ENCODE assay signal across 11 cellular contexts in genomic region chr11:8807544-8808225, GRCh38.
DNase-seq lines count a peak whose midpoint lies in the region; ATAC-seq and TF ChIP-seq lines count a peak whose summit lies in the region.
"Had no signal": no experiment of that assay in that cellular context is flagged by ENCODE, and none has a peak within 500 bp of the region (broad histone marks: within the 10 kb centered on the region; RNA-seq: fewer than 3 reads in every experiment).

No MANE protein-coding gene starts in this region.

- peaks cover 5% of the 10 kb centered on the region for H3K4me1 Mint-ChIP-seq in activated CD8-positive, alpha-beta T cell treated with anti-CD3 and anti-CD28 coated beads for 36 hours (ENCODE audit: low read depth)

- H3K4me1 ChIP-seq in mucosa of rectum (ENCODE audit: control insufficient read depth in 2 of 2, insufficient read depth in 2 of 2, low read length in 2 of 2), result peaks cover 24 to 38% of the 10 kb centered on the region in 2 donors
- H3K4me1 ChIP-seq in transverse colon, result peaks cover 5 to 61% (median 43%) of the 10 kb centered on the region in 4 donors

- POLR2A ChIA-PET in activated CD8-positive, alpha-beta T cell treated with anti-CD3 and anti-CD28 coated beads for 36 hours (lab: Charles Lee), result no interaction called here

- no peak overlapping the region for H3K27ac Mint-ChIP-seq in activated CD8-positive, alpha-beta T cell treated with anti-CD3 and anti-CD28 coated beads for 36 hours
- H3K27ac Mint-ChIP-seq: memory B cell had no signal

- intact Hi-C loops in transverse colon (cut with DNase I; ENCODE audit: low total_unique reads), result no loop called here
- intact Hi-C loops in activated CD8-positive, alpha-beta T cell treated with anti-CD3 and anti-CD28 coated beads for 36 hours (cut with micrococcal nuclease), result no loop called here

- 41 to 48% methylated on average over 10 of the region's 10 CpGs for WGBS in transverse colon (ENCODE audit: low coverage in 1 of 2), 2 donors

- no peaks in the 10 kb centered on the region for H3K27me3 ChIP-seq in mucosa of rectum (ENCODE audit: control insufficient read depth in 2 of 2, insufficient read depth in 2 of 2, low read length in 2 of 2)
- no peaks in the 10 kb centered on the region for H3K27me3 ChIP-seq in transverse colon

- in situ Hi-C loops in transverse colon (cut with MboI; ENCODE audit: low pct_ligation_motif_present in 1 of 4, low pct_unique_long_range_greater_than_20kb in 1 of 4, low sequenced_read_pairs in 3 of 4) (no loop called here), KBM-7 (cut with MboI; ENCODE audit: low pct_unique_long_range_greater_than_20kb, low sequenced_read_pairs) (no loop called here)

- H3K9me3 Mint-ChIP-seq in activated CD8-positive, alpha-beta T cell treated with anti-CD3 and anti-CD28 coated beads for 36 hours, result no peaks in the 10 kb centered on the region
- H3K9me3 Mint-ChIP-seq: memory B cell had no signal

- H3K9me3 ChIP-seq in mucosa of rectum (ENCODE audit: control insufficient read depth in 2 of 2, low read length in 2 of 2), result no peaks in the 10 kb centered on the region
- H3K9me3 ChIP-seq in transverse colon, result no peaks in the 10 kb centered on the region

- peak; percentile 94 for DNase-seq in NCI-H226
- DNase-seq in epithelial cell of esophagus (ENCODE audit: low read depth), result peak; percentile 78
- DNase-seq in transverse colon, result peak; percentile 61
- no peak for DNase-seq in NCI-H1930 (lab: John Stamatoyannopoulos, UW)
- no peak for DNase-seq in activated CD8-positive, alpha-beta T cell treated with anti-CD3 and anti-CD28 coated beads for 36 hours
- DNase-seq in KBM-7, result no peak
- DNase-seq: NCI-H1417, T-helper 9 cell had no signal

- no peak for ATAC-seq in HG03354 (IDR thresholded peaks at IDR 0.05; ENCODE audit: poor library complexity, severe bottlenecking, unreplicated experiment)
- no peak for ATAC-seq in activated CD8-positive, alpha-beta T cell treated with anti-CD3 and anti-CD28 coated beads for 36 hours

- no peak for TF ChIP-seq CTCF in epithelial cell of esophagus (IDR thresholded peaks at IDR 0.05; ENCODE audit: insufficient read depth, low read depth, low read length, missing control alignments)
- no peak for TF ChIP-seq CTCF in transverse colon (IDR thresholded peaks at IDR 0.05)
- TF ChIP-seq CTCF in activated CD8-positive, alpha-beta T cell treated with anti-CD3 and anti-CD28 coated beads for 36 hours (IDR thresholded peaks at IDR 0.05), result no peak

- no peaks in the 10 kb centered on the region for H3K36me3 ChIP-seq in mucosa of rectum (ENCODE audit: control insufficient read depth in 2 of 2, insufficient read depth in 2 of 2, low read length in 2 of 2)
- H3K36me3 ChIP-seq in transverse colon, result no peaks in the 10 kb centered on the region

- CTCF ChIA-PET in activated CD8-positive, alpha-beta T cell treated with anti-CD3 and anti-CD28 coated beads for 36 hours (lab: Charles Lee), result no interaction called here

- H3K27me3 Mint-ChIP-seq in activated CD8-positive, alpha-beta T cell treated with anti-CD3 and anti-CD28 coated beads for 36 hours, result peaks cover 15% of the 10 kb centered on the region

- TF ChIP-seq EP300 in transverse colon (IDR thresholded peaks at IDR 0.05; ENCODE audit: low read depth), result no peak

- peak overlapping the region; percentile 56 to 95 for H3K9ac ChIP-seq in mucosa of rectum (ENCODE audit: low read depth in 1 of 2, low read length in 2 of 2)

- H3K36me3 Mint-ChIP-seq in activated CD8-positive, alpha-beta T cell treated with anti-CD3 and anti-CD28 coated beads for 36 hours (ENCODE audit: low read depth), result no peaks in the 10 kb centered on the region
- H3K36me3 Mint-ChIP-seq: memory B cell had no signal

- no peak overlapping the region for H3K4me3 Mint-ChIP-seq in activated CD8-positive, alpha-beta T cell treated with anti-CD3 and anti-CD28 coated beads for 36 hours
- H3K4me3 Mint-ChIP-seq: memory B cell had no signal

- H3K4me3 ChIP-seq in epithelial cell of esophagus (ENCODE audit: low read length), result peak overlapping the region; percentile 25
- peak overlapping the region; percentile 86 to 88 for H3K4me3 ChIP-seq in mucosa of rectum (ENCODE audit: low read length in 2 of 2)
- H3K4me3 ChIP-seq in transverse colon, result peak overlapping the region; percentile 5 to 58 (median 50)

- peak; percentile 38 for TF ChIP-seq POLR2A in transverse colon (IDR thresholded peaks at IDR 0.05)

- peak overlapping the region; percentile 85 to 88 for H3K27ac ChIP-seq in mucosa of rectum (ENCODE audit: low read depth in 2 of 2, low read length in 2 of 2)
- peak overlapping the region; percentile 89 to 91 (median 90) for H3K27ac ChIP-seq in transverse colon

Comparison
In these comparisons a context has a peak if more than half of its experiments do, and no peak if none do; other contexts are left out.
1. DNase-seq: peak in NCI-H226 (single experiment), epithelial cell of esophagus (single experiment) and transverse colon (single experiment); none in NCI-H1930 (0 of 2), activated CD8-positive, alpha-beta T cell treated with anti-CD3 and anti-CD28 coated beads for 36 hours (single experiment) and KBM-7 (single experiment).
2. H3K4me3 ChIP-seq: peak in every context shown above with its lines; median percentile 87 in mucosa of rectum; 50 in transverse colon; 25 in epithelial cell of esophagus.